In genomic region chr20:1417790-1418189, GRCh38 we compare ENCODE assay signal across 2 cellular contexts.
TF ChIP-seq lines count a peak whose summit lies in the region.

No MANE protein-coding gene starts in this region.

TF ChIP-seq in SK-N-SH, 30 proteins besides CTCF, POLR2A, EP300 and RAD21 (continued from another document):
- TF ChIP-seq, protein P1, sequence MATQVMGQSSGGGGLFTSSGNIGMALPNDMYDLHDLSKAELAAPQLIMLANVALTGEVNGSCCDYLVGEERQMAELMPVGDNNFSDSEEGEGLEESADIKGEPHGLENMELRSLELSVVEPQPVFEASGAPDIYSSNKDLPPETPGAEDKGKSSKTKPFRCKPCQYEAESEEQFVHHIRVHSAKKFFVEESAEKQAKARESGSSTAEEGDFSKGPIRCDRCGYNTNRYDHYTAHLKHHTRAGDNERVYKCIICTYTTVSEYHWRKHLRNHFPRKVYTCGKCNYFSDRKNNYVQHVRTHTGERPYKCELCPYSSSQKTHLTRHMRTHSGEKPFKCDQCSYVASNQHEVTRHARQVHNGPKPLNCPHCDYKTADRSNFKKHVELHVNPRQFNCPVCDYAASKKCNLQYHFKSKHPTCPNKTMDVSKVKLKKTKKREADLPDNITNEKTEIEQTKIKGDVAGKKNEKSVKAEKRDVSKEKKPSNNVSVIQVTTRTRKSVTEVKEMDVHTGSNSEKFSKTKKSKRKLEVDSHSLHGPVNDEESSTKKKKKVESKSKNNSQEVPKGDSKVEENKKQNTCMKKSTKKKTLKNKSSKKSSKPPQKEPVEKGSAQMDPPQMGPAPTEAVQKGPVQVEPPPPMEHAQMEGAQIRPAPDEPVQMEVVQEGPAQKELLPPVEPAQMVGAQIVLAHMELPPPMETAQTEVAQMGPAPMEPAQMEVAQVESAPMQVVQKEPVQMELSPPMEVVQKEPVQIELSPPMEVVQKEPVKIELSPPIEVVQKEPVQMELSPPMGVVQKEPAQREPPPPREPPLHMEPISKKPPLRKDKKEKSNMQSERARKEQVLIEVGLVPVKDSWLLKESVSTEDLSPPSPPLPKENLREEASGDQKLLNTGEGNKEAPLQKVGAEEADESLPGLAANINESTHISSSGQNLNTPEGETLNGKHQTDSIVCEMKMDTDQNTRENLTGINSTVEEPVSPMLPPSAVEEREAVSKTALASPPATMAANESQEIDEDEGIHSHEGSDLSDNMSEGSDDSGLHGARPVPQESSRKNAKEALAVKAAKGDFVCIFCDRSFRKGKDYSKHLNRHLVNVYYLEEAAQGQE (IDR thresholded peaks at IDR 0.05; ENCODE audit: low read depth, low read length) = no peak
- no peak for TF ChIP-seq ELF1 (IDR thresholded peaks at IDR 0.05)
- TF ChIP-seq TEAD4 (IDR thresholded peaks at IDR 0.05; ENCODE audit: borderline replicate concordance, insufficient read depth) = no peak
- TF ChIP-seq NRF1 (IDR thresholded peaks at IDR 0.05; ENCODE audit: low read depth, low read length) = no peak
- TF ChIP-seq ZBTB33 (IDR thresholded peaks at IDR 0.05; ENCODE audit: borderline replicate concordance, low read depth) = no peak
- no peak for TF ChIP-seq YY1 (IDR thresholded peaks at IDR 0.05; ENCODE audit: low read depth)
- TF ChIP-seq, protein P2, sequence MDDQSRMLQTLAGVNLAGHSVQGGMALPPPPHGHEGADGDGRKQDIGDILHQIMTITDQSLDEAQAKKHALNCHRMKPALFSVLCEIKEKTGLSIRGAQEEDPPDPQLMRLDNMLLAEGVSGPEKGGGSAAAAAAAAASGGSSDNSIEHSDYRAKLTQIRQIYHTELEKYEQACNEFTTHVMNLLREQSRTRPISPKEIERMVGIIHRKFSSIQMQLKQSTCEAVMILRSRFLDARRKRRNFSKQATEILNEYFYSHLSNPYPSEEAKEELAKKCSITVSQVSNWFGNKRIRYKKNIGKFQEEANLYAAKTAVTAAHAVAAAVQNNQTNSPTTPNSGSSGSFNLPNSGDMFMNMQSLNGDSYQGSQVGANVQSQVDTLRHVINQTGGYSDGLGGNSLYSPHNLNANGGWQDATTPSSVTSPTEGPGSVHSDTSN (IDR thresholded peaks at IDR 0.05) = no peak
- TF ChIP-seq EZH2phosphoT487 (IDR thresholded peaks at IDR 0.05; ENCODE audit: borderline replicate concordance, low read depth) = no peak
- no peak for TF ChIP-seq FOSL2 (IDR thresholded peaks at IDR 0.05; ENCODE audit: borderline replicate concordance, low read depth)
- no peak for TF ChIP-seq RCOR1 (IDR thresholded peaks at IDR 0.05; ENCODE audit: low read length)
- no peak for TF ChIP-seq IRF3 (IDR thresholded peaks at IDR 0.05; ENCODE audit: low read depth, low read length)

TF ChIP-seq in SK-N-SH treated with all-trans-retinoic acid at 6 μM for 48 hours, 23 proteins besides CTCF, POLR2A, EP300 and RAD21 (continued from another document):
- TF ChIP-seq CSRNP3 (CRISPR knock-in tag; IDR thresholded peaks at IDR 0.05) (no peak), ISL1 (CRISPR knock-in tag; IDR thresholded peaks at IDR 0.05) (no peak), ARNTL (CRISPR knock-in tag; IDR thresholded peaks at IDR 0.05; ENCODE audit: borderline replicate concordance, low read depth) (no peak), ZNF70 (CRISPR knock-in tag; IDR thresholded peaks at IDR 0.05) (no peak), CSDC2 (CRISPR knock-in tag; IDR thresholded peaks at IDR 0.05) (no peak), OSR1 (CRISPR knock-in tag; IDR thresholded peaks at IDR 0.05) (no peak), ZFP3 (CRISPR knock-in tag; IDR thresholded peaks at IDR 0.05) (no peak)
- TF ChIP-seq, protein P3, sequence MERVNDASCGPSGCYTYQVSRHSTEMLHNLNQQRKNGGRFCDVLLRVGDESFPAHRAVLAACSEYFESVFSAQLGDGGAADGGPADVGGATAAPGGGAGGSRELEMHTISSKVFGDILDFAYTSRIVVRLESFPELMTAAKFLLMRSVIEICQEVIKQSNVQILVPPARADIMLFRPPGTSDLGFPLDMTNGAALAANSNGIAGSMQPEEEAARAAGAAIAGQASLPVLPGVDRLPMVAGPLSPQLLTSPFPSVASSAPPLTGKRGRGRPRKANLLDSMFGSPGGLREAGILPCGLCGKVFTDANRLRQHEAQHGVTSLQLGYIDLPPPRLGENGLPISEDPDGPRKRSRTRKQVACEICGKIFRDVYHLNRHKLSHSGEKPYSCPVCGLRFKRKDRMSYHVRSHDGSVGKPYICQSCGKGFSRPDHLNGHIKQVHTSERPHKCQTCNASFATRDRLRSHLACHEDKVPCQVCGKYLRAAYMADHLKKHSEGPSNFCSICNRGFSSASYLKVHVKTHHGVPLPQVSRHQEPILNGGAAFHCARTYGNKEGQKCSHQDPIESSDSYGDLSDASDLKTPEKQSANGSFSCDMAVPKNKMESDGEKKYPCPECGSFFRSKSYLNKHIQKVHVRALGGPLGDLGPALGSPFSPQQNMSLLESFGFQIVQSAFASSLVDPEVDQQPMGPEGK (CRISPR knock-in tag; IDR thresholded peaks at IDR 0.05; ENCODE audit: borderline replicate concordance) = no peak
- TF ChIP-seq, protein P4, sequence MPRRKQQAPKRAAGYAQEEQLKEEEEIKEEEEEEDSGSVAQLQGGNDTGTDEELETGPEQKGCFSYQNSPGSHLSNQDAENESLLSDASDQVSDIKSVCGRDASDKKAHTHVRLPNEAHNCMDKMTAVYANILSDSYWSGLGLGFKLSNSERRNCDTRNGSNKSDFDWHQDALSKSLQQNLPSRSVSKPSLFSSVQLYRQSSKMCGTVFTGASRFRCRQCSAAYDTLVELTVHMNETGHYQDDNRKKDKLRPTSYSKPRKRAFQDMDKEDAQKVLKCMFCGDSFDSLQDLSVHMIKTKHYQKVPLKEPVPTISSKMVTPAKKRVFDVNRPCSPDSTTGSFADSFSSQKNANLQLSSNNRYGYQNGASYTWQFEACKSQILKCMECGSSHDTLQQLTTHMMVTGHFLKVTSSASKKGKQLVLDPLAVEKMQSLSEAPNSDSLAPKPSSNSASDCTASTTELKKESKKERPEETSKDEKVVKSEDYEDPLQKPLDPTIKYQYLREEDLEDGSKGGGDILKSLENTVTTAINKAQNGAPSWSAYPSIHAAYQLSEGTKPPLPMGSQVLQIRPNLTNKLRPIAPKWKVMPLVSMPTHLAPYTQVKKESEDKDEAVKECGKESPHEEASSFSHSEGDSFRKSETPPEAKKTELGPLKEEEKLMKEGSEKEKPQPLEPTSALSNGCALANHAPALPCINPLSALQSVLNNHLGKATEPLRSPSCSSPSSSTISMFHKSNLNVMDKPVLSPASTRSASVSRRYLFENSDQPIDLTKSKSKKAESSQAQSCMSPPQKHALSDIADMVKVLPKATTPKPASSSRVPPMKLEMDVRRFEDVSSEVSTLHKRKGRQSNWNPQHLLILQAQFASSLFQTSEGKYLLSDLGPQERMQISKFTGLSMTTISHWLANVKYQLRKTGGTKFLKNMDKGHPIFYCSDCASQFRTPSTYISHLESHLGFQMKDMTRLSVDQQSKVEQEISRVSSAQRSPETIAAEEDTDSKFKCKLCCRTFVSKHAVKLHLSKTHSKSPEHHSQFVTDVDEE (CRISPR knock-in tag; IDR thresholded peaks at IDR 0.05) = no peak
